In genomic region chr1:175314300-175314699, GRCh38 we compare ENCODE assay signal across 19 cellular contexts.
A peak's percentile ranks its signal among the peaks of the same experiment; 100 is the strongest.
DNase-seq lines count a peak whose midpoint lies in the region; ATAC-seq, FAIRE-seq and TF ChIP-seq lines count a peak whose summit lies in the region.
"Had no signal": no experiment of that assay in that cellular context is flagged by ENCODE, and none has a peak within 500 bp of the region (broad histone marks: within the 10 kb centered on the region; RNA-seq: fewer than 3 reads in every experiment).

No MANE protein-coding gene starts in this region.

- in situ Hi-C loops in HepG2 (cut with HindIII; ENCODE audit: extremely low pct_ligation_motif_present, low pct_unique_long_range_greater_than_20kb) = no loop called here

- H4K20me1 ChIP-seq in endothelial cell of umbilical vein (replicated peaks; ENCODE audit: control insufficient read depth, extremely low read depth, insufficient read depth, low read length) (no peaks in the 10 kb centered on the region), HepG2 (ENCODE audit: insufficient read depth, low read length) (no peaks in the 10 kb centered on the region)

- intact Hi-C loops in endothelial cell of umbilical vein (cut with micrococcal nuclease) = no loop called here
- intact Hi-C loops in HepG2 (cut with micrococcal nuclease; ENCODE audit: unreplicated experiment) = loop anchor here (5.0 kb wide), 1 partner anchor 267 kb away; no protein-coding TSS in a partner anchor

- peaks cover 31% of the 10 kb centered on the region for H3K27me3 Mint-ChIP-seq in activated CD4-positive, alpha-beta T cell treated with anti-CD3 and anti-CD28 coated beads, Interleukin-2, amount 10 ng/mL, durations not matched to agents 7 days and 5 days

- no peak overlapping the region for H3K4me3 Mint-ChIP-seq in activated CD4-positive, alpha-beta T cell treated with anti-CD3 and anti-CD28 coated beads, Interleukin-2, amount 10 ng/mL, durations not matched to agents 7 days and 5 days
- H3K4me3 Mint-ChIP-seq: CD8-positive, alpha-beta T cell had no signal

- TF ChIP-seq POLR2A in endothelial cell of umbilical vein (IDR thresholded peaks at IDR 0.05; ENCODE audit: low read depth, low read length) (no peak), HepG2 (IDR thresholded peaks at IDR 0.05; ENCODE audit: insufficient read depth in 1 of 2, low read depth in 2 of 2, low read length in 2 of 2) (no peak)

- H3K4me3 ChIP-seq in endothelial cell of umbilical vein (replicated peaks in 1 of 3; ENCODE audit: insufficient read depth in 1 of 3, low read depth in 1 of 3, low read length in 3 of 3) = no peak overlapping the region
- no peak overlapping the region for H3K4me3 ChIP-seq in HepG2 (replicated peaks in 1 of 3; ENCODE audit: insufficient read depth in 1 of 3, low read depth in 2 of 3, low read length in 3 of 3)
- H3K4me3 ChIP-seq: A549, HAP-1, transverse colon had no signal

- DNase-seq in activated CD4-positive, alpha-beta T cell treated with anti-CD3 and anti-CD28 coated beads for 48 hours = peak; percentile 6
- DNase-seq in activated CD4-positive, alpha-beta T cell treated with anti-CD3 and anti-CD28 coated beads, Interleukin-2, amount 10 ng/mL, durations not matched to agents 7 days and 5 days = no peak
- peak; percentile 22 to 78 for DNase-seq in NCI-H446 (lab: John Stamatoyannopoulos, UW)
- DNase-seq in endothelial cell of umbilical vein (ENCODE audit: low read depth, low spot score) = no peak
- DNase-seq in putamen (ENCODE audit: low spot score) = peak; percentile 16
- DNase-seq in midbrain (lab: John Stamatoyannopoulos, UW) = no peak
- DNase-seq in GM03348 (ENCODE audit: low spot score) = no peak
- no peak for DNase-seq in HepG2 (ENCODE audit: low spot score)
- DNase-seq: activated CD4-positive, alpha-beta T cell treated with anti-CD3 and anti-CD28 coated beads, Interleukin-2, amount 50 U/mL, for 1 hour; activated T-cell treated with anti-CD3 and anti-CD28 coated beads, Interleukin-2, amount 50 U/mL, for 1 hour; CD8-positive, alpha-beta T cell; IMR-90; stimulated activated CD4-positive, alpha-beta T cell treated with anti-CD3 and anti-CD28 coated beads, Interleukin-2, amount 100 ng/mL, for 48 hours; transverse colon had no signal

- TF ChIP-seq CTCF in endothelial cell of umbilical vein (IDR thresholded peaks at IDR 0.05; ENCODE audit: extremely low read depth in 1 of 2, insufficient read depth in 1 of 2, low read depth in 1 of 2, low read length in 2 of 2) (no peak), HepG2 (CRISPR knock-in tag; IDR thresholded peaks at IDR 0.05) (no peak)

- FAIRE-seq in endothelial cell of umbilical vein (lab: Jason Lieb, UNC) (no peak), HepG2 (lab: Jason Lieb, UNC) (no peak)
- FAIRE-seq: A549, endometrium, frontal cortex had no signal

- H3K36me3 ChIP-seq in endothelial cell of umbilical vein (ENCODE audit: control insufficient read depth in 2 of 2, extremely low read depth in 1 of 2, insufficient read depth in 2 of 2, low read length in 2 of 2) = no peaks in the 10 kb centered on the region
- H3K36me3 ChIP-seq in HepG2 (replicated peaks in 1 of 2; ENCODE audit: control insufficient read depth in 1 of 2, insufficient read depth in 2 of 2, low read length in 2 of 2) = no peaks in the 10 kb centered on the region
- H3K36me3 ChIP-seq: HAP-1, neutrophil, transverse colon had no signal

- H3K4me1 Mint-ChIP-seq in activated CD4-positive, alpha-beta T cell treated with anti-CD3 and anti-CD28 coated beads, Interleukin-2, amount 10 ng/mL, durations not matched to agents 7 days and 5 days = peaks cover 1% of the 10 kb centered on the region

- H3K9ac ChIP-seq in endothelial cell of umbilical vein (replicated peaks; ENCODE audit: extremely low read depth, insufficient read depth, low read length) (no peak overlapping the region), HepG2 (ENCODE audit: insufficient read depth, low read depth, low read length) (no peak overlapping the region)

- POLR2A ChIA-PET in activated CD4-positive, alpha-beta T cell treated with anti-CD3 and anti-CD28 coated beads, Interleukin-2, amount 10 ng/mL, durations not matched to agents 7 days and 5 days (lab: Charles Lee) = no interaction called here
- POLR2A ChIA-PET in endothelial cell of umbilical vein (lab: Charles Lee) (no interaction called here), HepG2 (lab: Yijun Ruan, JAX) (no interaction called here)

- H3K4me1 ChIP-seq in endothelial cell of umbilical vein (ENCODE audit: control insufficient read depth, extremely low read depth, insufficient read depth, low read length) = peaks cover 24% of the 10 kb centered on the region
- H3K4me1 ChIP-seq in HepG2 (ENCODE audit: insufficient read depth, low read length) = no peaks in the 10 kb centered on the region
- H3K4me1 ChIP-seq: A549, HAP-1 had no signal

- CTCF ChIA-PET in activated CD4-positive, alpha-beta T cell treated with anti-CD3 and anti-CD28 coated beads, Interleukin-2, amount 10 ng/mL, durations not matched to agents 7 days and 5 days (lab: Charles Lee) = interaction anchor here (0.8 kb wide), 1 partner anchor 160 kb away, joined by 3 read pairs; no protein-coding TSS in a partner anchor
- CTCF ChIA-PET in endothelial cell of umbilical vein (lab: Charles Lee) = interaction anchor here (1.7 to 10.5 kb wide), 3 partner anchors 156 to 168 kb away, joined by 7 to 369 read pairs (median 9); no protein-coding TSS in a partner anchor
- CTCF ChIA-PET in HepG2 (lab: Yijun Ruan, JAX; ENCODE audit: low intra/inter-chr PET ratio, low total read pairs) = no interaction called here

- H3K27me3 ChIP-seq in endothelial cell of umbilical vein (ENCODE audit: control insufficient read depth in 2 of 2, insufficient read depth in 2 of 2, low read length in 2 of 2) (peaks cover 2 to 9% of the 10 kb centered on the region in 2 experiments), HepG2 (ENCODE audit: control insufficient read depth in 1 of 2, insufficient read depth in 2 of 2, low read length in 2 of 2) (peaks cover 3 to 14% of the 10 kb centered on the region in 2 experiments; a peak in 3 of 5 replicates)
- H3K27me3 ChIP-seq: neutrophil, transverse colon had no signal

- no peak for TF ChIP-seq EP300 in HepG2 (IDR thresholded peaks at IDR 0.05; ENCODE audit: low read depth in 2 of 2, low read length in 2 of 2)
- TF ChIP-seq EP300 in HepG2 (CRISPR knock-in tag; IDR thresholded peaks at IDR 0.05; ENCODE audit: borderline replicate concordance) = no peak

- dilution Hi-C loops in endothelial cell of umbilical vein (cut with MboI; ENCODE audit: extremely low pct_ligation_motif_present, low sequenced_read_pairs) = loop anchor here (10.0 kb wide), 1 partner anchor 159 kb away; no protein-coding TSS in a partner anchor

- no peak overlapping the region for H3K27ac ChIP-seq in endothelial cell of umbilical vein (ENCODE audit: insufficient read depth, low read depth, low read length)
- no peak overlapping the region for H3K27ac ChIP-seq in HepG2 (ENCODE audit: extremely low read length, insufficient read depth, low read length)
- H3K27ac ChIP-seq: A549, neutrophil, transverse colon had no signal

- no peaks in the 10 kb centered on the region for H3K36me3 Mint-ChIP-seq in activated CD4-positive, alpha-beta T cell treated with anti-CD3 and anti-CD28 coated beads, Interleukin-2, amount 10 ng/mL, durations not matched to agents 7 days and 5 days (ENCODE audit: low read depth)
- H3K36me3 Mint-ChIP-seq: CD8-positive, alpha-beta T cell had no signal

- H3K79me2 ChIP-seq in endothelial cell of umbilical vein (ENCODE audit: control insufficient read depth, insufficient read depth, low read length) (no peaks in the 10 kb centered on the region), HepG2 (ENCODE audit: insufficient read depth, low read length) (no peaks in the 10 kb centered on the region)

- BruUV-seq in endothelial cell of umbilical vein (replicated peaks; lab: Mats Ljungman, UMichigan) (no TSS peak), HepG2 (replicated peaks; lab: Mats Ljungman, UMichigan) (no TSS peak)

- H3K4me2 ChIP-seq in endothelial cell of umbilical vein (ENCODE audit: insufficient read depth, low read length) (no peak overlapping the region), HepG2 (ENCODE audit: low read depth, low read length) (no peak overlapping the region)
- H3K4me2 ChIP-seq: A549 had no signal

- no peak for TF ChIP-seq RAD21 in HepG2 (CRISPR knock-in tag; IDR thresholded peaks at IDR 0.05)

- H3K9me1 ChIP-seq in endothelial cell of umbilical vein (replicated peaks; ENCODE audit: control insufficient read depth, extremely low read depth, insufficient read depth, low read length) = no peaks in the 10 kb centered on the region

- no peak for ATAC-seq in HepG2
- ATAC-seq: CD8-positive, alpha-beta T cell had no signal

- H3K9me3 Mint-ChIP-seq in activated CD4-positive, alpha-beta T cell treated with anti-CD3 and anti-CD28 coated beads, Interleukin-2, amount 10 ng/mL, durations not matched to agents 7 days and 5 days = no peaks in the 10 kb centered on the region
- H3K9me3 Mint-ChIP-seq: CD8-positive, alpha-beta T cell had no signal

- H3K9me3 ChIP-seq in endothelial cell of umbilical vein (replicated peaks; ENCODE audit: control insufficient read depth, insufficient read depth, low read length) (no peaks in the 10 kb centered on the region), HepG2 (ENCODE audit: low read length) (no peaks in the 10 kb centered on the region)
- H3K9me3 ChIP-seq: A549, HAP-1, neutrophil, transverse colon had no signal

- 16% methylated on average over 3 of the region's 5 CpGs for WGBS in HepG2 (ENCODE audit: low lambda C conversion rate)

- H2AFZ ChIP-seq in endothelial cell of umbilical vein (ENCODE audit: low read depth, low read length) (no peak overlapping the region), HepG2 (ENCODE audit: low read length) (no peak overlapping the region)

- no peak overlapping the region for H3K27ac Mint-ChIP-seq in activated CD4-positive, alpha-beta T cell treated with anti-CD3 and anti-CD28 coated beads, Interleukin-2, amount 10 ng/mL, durations not matched to agents 7 days and 5 days
- H3K27ac Mint-ChIP-seq: CD8-positive, alpha-beta T cell had no signal

TF ChIP-seq in endothelial cell of umbilical vein, 7 proteins besides CTCF, POLR2A, EP300 and RAD21:
- TF ChIP-seq FOS (IDR thresholded peaks at IDR 0.05; ENCODE audit: borderline replicate concordance, insufficient read depth, low read length) (peak; percentile 5), EZH2 (IDR thresholded peaks at IDR 0.05; ENCODE audit: borderline replicate concordance, low read depth, low read length, severe bottlenecking) (no peak)

Comparison
In these comparisons a context has a peak if more than half of its experiments do, and no peak if none do; other contexts are left out.
1. DNase-seq: peak in activated CD4-positive, alpha-beta T cell treated with anti-CD3 and anti-CD28 coated beads for 48 hours (single experiment), NCI-H446 (2 of 2) and putamen (single experiment); none in activated CD4-positive, alpha-beta T cell treated with anti-CD3 and anti-CD28 coated beads, Interleukin-2, amount 10 ng/mL, durations not matched to agents 7 days and 5 days (single experiment), endothelial cell of umbilical vein (single experiment), midbrain (single experiment), GM03348 (single experiment) and HepG2 (single experiment).